ENCODE assay signal across 8 cellular contexts in the genomic region with DNA sequence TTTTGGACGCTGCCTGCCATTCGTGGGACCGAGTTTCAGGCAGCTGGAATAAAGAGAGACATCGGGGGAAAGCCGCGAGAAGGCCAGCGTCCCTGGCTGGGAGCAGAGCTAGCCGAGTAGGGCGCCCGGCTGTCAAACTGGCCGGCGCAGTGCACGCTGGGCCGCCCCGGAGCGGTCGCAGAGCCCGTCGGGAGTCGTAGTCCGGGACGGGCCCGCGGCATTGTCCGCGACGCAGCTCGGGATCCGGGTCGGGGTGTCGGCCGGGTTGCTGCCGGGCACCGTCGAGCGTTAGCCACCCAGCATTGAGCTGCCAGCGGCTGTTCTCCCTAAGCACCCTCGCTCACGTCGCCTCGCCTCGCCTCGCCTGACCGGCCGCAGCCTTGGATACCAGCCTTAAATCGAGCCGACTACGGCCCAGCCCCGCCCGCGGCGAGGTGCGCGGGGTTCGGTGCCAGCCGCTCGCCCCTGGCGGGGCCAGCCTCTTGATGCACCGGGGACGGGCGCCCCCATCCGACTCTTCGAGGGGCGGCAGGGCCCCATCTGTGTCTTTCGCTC. TPM values are rescaled to one million over a fixed set of nuclear protein-coding genes. Genes with fewer than 3 reads are reported as not detected.
A peak's percentile ranks its signal among the peaks of the same experiment; 100 is the strongest.
DNase-seq lines count a peak whose midpoint lies in the region; ATAC-seq and TF ChIP-seq lines count a peak whose summit lies in the region.
"Not testable (repeated sequence)": the region's sequence is repeated elsewhere in the genome, so short reads cannot be mapped to it uniquely, and the experiment has no call there.

No MANE protein-coding gene starts in this region.

- not testable (repeated sequence) for H3K9me2 ChIP-seq in DOHH2 (replicated peaks; ENCODE audit: control insufficient read depth, low read length)

- peak overlapping the region; percentile 87 for H3K4me3 Mint-ChIP-seq in activated T-helper 1 cell treated with anti-CD3 and anti-CD28 coated beads, Interleukin-12 subunit alpha, Interleukin-12 subunit beta, Interleukin-2, Interleukin-4 antibody, amounts not matched to agents 30 ng/mL and 10 ng/mL and 1 ng/mL, durations not matched to agents 14 hours and 24 hours and 36 hours
- peak overlapping the region; percentile 76 for H3K4me3 Mint-ChIP-seq in natural killer cell treated with Interleukin-12 subunit alpha and Interleukin-12 subunit beta and Interleukin-15 and Interleukin-18, amount 100 ng/mL, for 72 hours

- H3K36me3 Mint-ChIP-seq in activated T-helper 1 cell treated with anti-CD3 and anti-CD28 coated beads, Interleukin-12 subunit alpha, Interleukin-12 subunit beta, Interleukin-2, Interleukin-4 antibody, amounts not matched to agents 30 ng/mL and 10 ng/mL and 1 ng/mL, durations not matched to agents 14 hours and 24 hours and 36 hours (ENCODE audit: low read depth), result peaks cover 13% of the 10 kb centered on the region
- not testable (repeated sequence) for H3K36me3 Mint-ChIP-seq in natural killer cell treated with Interleukin-12 subunit alpha and Interleukin-12 subunit beta and Interleukin-15 and Interleukin-18, amount 100 ng/mL, for 72 hours

- intact Hi-C loops in activated T-helper 1 cell treated with anti-CD3 and anti-CD28 coated beads, Interleukin-12 subunit alpha, Interleukin-12 subunit beta, Interleukin-2, Interleukin-4 antibody, amounts not matched to agents 30 ng/mL and 10 ng/mL and 1 ng/mL, durations not matched to agents 14 hours and 24 hours and 36 hours (cut with micrococcal nuclease), result loop anchor here (5.0 kb wide), 2 partner anchors 140 to 250 kb away; a partner anchor contains a TSS

- H3K27ac Mint-ChIP-seq in activated T-helper 1 cell treated with anti-CD3 and anti-CD28 coated beads, Interleukin-12 subunit alpha, Interleukin-12 subunit beta, Interleukin-2, Interleukin-4 antibody, amounts not matched to agents 30 ng/mL and 10 ng/mL and 1 ng/mL, durations not matched to agents 14 hours and 24 hours and 36 hours, result peak overlapping the region; percentile 90
- H3K27ac Mint-ChIP-seq in natural killer cell treated with Interleukin-12 subunit alpha and Interleukin-12 subunit beta and Interleukin-15 and Interleukin-18, amount 100 ng/mL, for 72 hours, result peak overlapping the region; percentile 51 to 73

- not testable (repeated sequence) for H3F3A ChIP-seq in DOHH2 (ENCODE audit: control insufficient read depth, insufficient read depth)

- H3K4me3 ChIP-seq in DOHH2 (ENCODE audit: low read length), result peak overlapping the region; percentile 74
- H3K4me3 ChIP-seq in KMS-11 (IDR thresholded peaks at IDR 0.05; ENCODE audit: insufficient read depth, low read depth, low read length), result not testable (repeated sequence)
- peak overlapping the region in 3 of 4 experiments; percentile 31 to 53 (median 31) for H3K4me3 ChIP-seq in fibroblast of lung (replicated peaks in 1 of 4; ENCODE audit: control extremely low read depth in 1 of 4, insufficient read depth in 1 of 4, low read depth in 3 of 4, low read length in 4 of 4)

- not testable (repeated sequence) for H3K9me3 Mint-ChIP-seq in activated T-helper 1 cell treated with anti-CD3 and anti-CD28 coated beads, Interleukin-12 subunit alpha, Interleukin-12 subunit beta, Interleukin-2, Interleukin-4 antibody, amounts not matched to agents 30 ng/mL and 10 ng/mL and 1 ng/mL, durations not matched to agents 14 hours and 24 hours and 36 hours; natural killer cell treated with Interleukin-12 subunit alpha and Interleukin-12 subunit beta and Interleukin-15 and Interleukin-18, amount 100 ng/mL, for 72 hours

- DNase-seq in RWPE1 (ENCODE audit: low spot score), result not testable (repeated sequence)
- DNase-seq in activated T-helper 1 cell treated with anti-CD3 and anti-CD28 coated beads, Interleukin-12 subunit alpha, Interleukin-12 subunit beta, Interleukin-2, Interleukin-4 antibody, amounts not matched to agents 30 ng/mL and 10 ng/mL and 1 ng/mL, durations not matched to agents 14 hours and 24 hours and 36 hours (ENCODE audit: low spot score), result peak; percentile 75
- DNase-seq in fibroblast of lung (ENCODE audit: low read depth in 2 of 2), result peak; percentile 72
- peak; percentile 91 for DNase-seq in natural killer cell treated with Interleukin-12 subunit alpha and Interleukin-12 subunit beta and Interleukin-15 and Interleukin-18, amount 100 ng/mL, for 72 hours (ENCODE audit: low spot score)
- DNase-seq in stimulated activated CD8-positive, alpha-beta memory T cell treated with anti-CD3 and anti-CD28 coated beads, Interleukin-7, amount 100 ng/mL, for 4 hours (ENCODE audit: low read depth in 2 of 2), result peak; percentile 62 to 82

- H2AFZ ChIP-seq in KMS-11 (ENCODE audit: low read depth); fibroblast of lung (ENCODE audit: low read length): not testable (repeated sequence)

- POLR2A ChIA-PET in RWPE1 (lab: Yijun Ruan, JAX; ENCODE audit: low non-redundant PET), result not testable (repeated sequence)

- peaks cover 21% of the 10 kb centered on the region for H3K4me1 Mint-ChIP-seq in activated T-helper 1 cell treated with anti-CD3 and anti-CD28 coated beads, Interleukin-12 subunit alpha, Interleukin-12 subunit beta, Interleukin-2, Interleukin-4 antibody, amounts not matched to agents 30 ng/mL and 10 ng/mL and 1 ng/mL, durations not matched to agents 14 hours and 24 hours and 36 hours (ENCODE audit: low read depth)
- H3K4me1 Mint-ChIP-seq in natural killer cell treated with Interleukin-12 subunit alpha and Interleukin-12 subunit beta and Interleukin-15 and Interleukin-18, amount 100 ng/mL, for 72 hours (ENCODE audit: low read depth in 2 of 2), result peaks cover 12 to 21% of the 10 kb centered on the region in 2 donors

- H3K9me3 ChIP-seq in DOHH2 (ENCODE audit: control insufficient read depth, insufficient read depth, low read length); fibroblast of lung (ENCODE audit: control insufficient read depth, insufficient read depth, low read depth, low read length): not testable (repeated sequence)

- H3K27ac ChIP-seq in DOHH2 (ENCODE audit: low read depth, low read length) (peak overlapping the region; percentile 67), KMS-11 (peak overlapping the region; percentile 46), RWPE1 (peak overlapping the region; percentile 93), fibroblast of lung (ENCODE audit: insufficient read depth, low read length) (peak overlapping the region; percentile 32)

- H3K4me2 ChIP-seq in DOHH2 (ENCODE audit: low read length), result peak overlapping the region; percentile 27; the same call in 1 of the 2 replicates
- H3K4me2 ChIP-seq in KMS-11; fibroblast of lung (ENCODE audit: extremely low read depth, insufficient read depth, low read length): not testable (repeated sequence)

- H3K9ac ChIP-seq in KMS-11, result peak overlapping the region; percentile 12; the same call in 1 of the 2 replicates
- peak overlapping the region; percentile 50 for H3K9ac ChIP-seq in fibroblast of lung (ENCODE audit: insufficient read depth, low read length)

- not testable (repeated sequence) for H3K27me3 ChIP-seq in DOHH2 (ENCODE audit: control insufficient read depth, low read length); KMS-11 (ENCODE audit: insufficient read depth, low read depth); fibroblast of lung (ENCODE audit: control insufficient read depth, insufficient read depth, low read length)

- not testable (repeated sequence) for H4K20me1 ChIP-seq in DOHH2 (ENCODE audit: control insufficient read depth, insufficient read depth, low read depth, low read length); KMS-11 (ENCODE audit: insufficient read depth); fibroblast of lung (ENCODE audit: control insufficient read depth, extremely low read depth, insufficient read depth, low read length)

- H3K79me2 ChIP-seq in DOHH2 (ENCODE audit: control insufficient read depth, low read length), result peaks cover 40% of the 10 kb centered on the region
- peaks cover 13% of the 10 kb centered on the region; the same call in 1 of the 2 replicates for H3K79me2 ChIP-seq in KMS-11 (ENCODE audit: insufficient read depth, low read depth)
- H3K79me2 ChIP-seq in fibroblast of lung (ENCODE audit: control insufficient read depth, insufficient read depth, low read length), result peaks cover 10% of the 10 kb centered on the region

- H3K27me3 Mint-ChIP-seq in activated T-helper 1 cell treated with anti-CD3 and anti-CD28 coated beads, Interleukin-12 subunit alpha, Interleukin-12 subunit beta, Interleukin-2, Interleukin-4 antibody, amounts not matched to agents 30 ng/mL and 10 ng/mL and 1 ng/mL, durations not matched to agents 14 hours and 24 hours and 36 hours (ENCODE audit: insufficient read depth); natural killer cell treated with Interleukin-12 subunit alpha and Interleukin-12 subunit beta and Interleukin-15 and Interleukin-18, amount 100 ng/mL, for 72 hours: not testable (repeated sequence)

- not testable (repeated sequence) for H3K4me1 ChIP-seq in DOHH2 (ENCODE audit: control insufficient read depth, low read length); KMS-11 (ENCODE audit: low read depth, poor library complexity, severe bottlenecking); fibroblast of lung (ENCODE audit: control insufficient read depth, extremely low read depth, insufficient read depth, low read length)

- TF ChIP-seq CTCF in DOHH2 (IDR thresholded peaks at IDR 0.05; ENCODE audit: low read depth, low read length, poor library complexity, severe bottlenecking), result peak; percentile 29
- not testable (repeated sequence) for TF ChIP-seq CTCF in KMS-11 (conservative IDR thresholded peaks at IDR 0.05; ENCODE audit: low read depth, low read length)
- TF ChIP-seq CTCF in RWPE1 (conservative IDR thresholded peaks at IDR 0.05; ENCODE audit: low read depth), result peak; percentile 43
- TF ChIP-seq CTCF in fibroblast of lung (conservative IDR thresholded peaks at IDR 0.05 in 1 of 2, IDR thresholded peaks at IDR 0.05 in 1 of 2; ENCODE audit: low read depth in 1 of 2, low read length in 2 of 2), result peak; percentile 13 to 23

- CTCF ChIA-PET in RWPE1 (lab: Yijun Ruan, JAX), result not testable (repeated sequence)

- H3K36me3 ChIP-seq in DOHH2 (ENCODE audit: control insufficient read depth, low read length); KMS-11 (ENCODE audit: insufficient read depth); fibroblast of lung (ENCODE audit: control insufficient read depth, insufficient read depth, low read length): not testable (repeated sequence)

- ATAC-seq in GM21786 (IDR thresholded peaks at IDR 0.05; ENCODE audit: unreplicated experiment), result peak; percentile 70
- ATAC-seq in natural killer cell treated with Interleukin-12 subunit alpha and Interleukin-12 subunit beta and Interleukin-15 and Interleukin-18, amount 100 ng/mL, for 72 hours, result peak; percentile 88 to 91

RNA-seq across cellular contexts. Expression of a gene that starts 14.8 kb away (rescaled TPM):
- 1.5 and 2.2 TPM in 2 replicates for total RNA-seq in activated T-helper 1 cell treated with anti-CD3 and anti-CD28 coated beads, Interleukin-12 subunit alpha, Interleukin-12 subunit beta, Interleukin-2, Interleukin-4 antibody, amounts not matched to agents 30 ng/mL and 10 ng/mL and 1 ng/mL, durations not matched to agents 14 hours and 24 hours and 36 hours
- total RNA-seq in fibroblast of lung, result 1.0 and 1.3 TPM in 2 replicates
- 1.1 TPM in 2 replicates for polyA plus RNA-seq in fibroblast of lung
- 1.6 and 2.0 TPM in 2 replicates for polyA plus RNA-seq in fibroblast of lung (2012)
- polyA minus RNA-seq in fibroblast of lung (ENCODE audit: low replicate concordance), result 2.3 and 2.6 TPM in 2 replicates
- total RNA-seq in natural killer cell treated with Interleukin-12 subunit alpha and Interleukin-12 subunit beta and Interleukin-15 and Interleukin-18, amount 100 ng/mL, for 72 hours, result 1 to 10 TPM; 2.1 to 2.2 TPM

Comparison
In these comparisons a context has a peak if more than half of its experiments do, and no peak if none do; other contexts are left out.
1. H3K27ac ChIP-seq: peak in every context shown above with its lines; median percentile 93 in RWPE1; 67 in DOHH2; 46 in KMS-11; 32 in fibroblast of lung.